In genomic region chr6:36631326-36632046, GRCh38 we compare ENCODE assay signal across 2 cellular contexts.
A peak's percentile ranks its signal among the peaks of the same experiment; 100 is the strongest.
TF ChIP-seq lines count a peak whose summit lies in the region.

No MANE protein-coding gene starts in this region.

TF ChIP-seq in IMR-90, 13 proteins besides CTCF, POLR2A, EP300 and RAD21:
- no peak for TF ChIP-seq MXI1 (IDR thresholded peaks at IDR 0.05; ENCODE audit: borderline replicate concordance, low read depth, low read length)
- TF ChIP-seq MAFK (IDR thresholded peaks at IDR 0.05; ENCODE audit: low read depth, low read length) = no peak
- TF ChIP-seq, protein P1, sequence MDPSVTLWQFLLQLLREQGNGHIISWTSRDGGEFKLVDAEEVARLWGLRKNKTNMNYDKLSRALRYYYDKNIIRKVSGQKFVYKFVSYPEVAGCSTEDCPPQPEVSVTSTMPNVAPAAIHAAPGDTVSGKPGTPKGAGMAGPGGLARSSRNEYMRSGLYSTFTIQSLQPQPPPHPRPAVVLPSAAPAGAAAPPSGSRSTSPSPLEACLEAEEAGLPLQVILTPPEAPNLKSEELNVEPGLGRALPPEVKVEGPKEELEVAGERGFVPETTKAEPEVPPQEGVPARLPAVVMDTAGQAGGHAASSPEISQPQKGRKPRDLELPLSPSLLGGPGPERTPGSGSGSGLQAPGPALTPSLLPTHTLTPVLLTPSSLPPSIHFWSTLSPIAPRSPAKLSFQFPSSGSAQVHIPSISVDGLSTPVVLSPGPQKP (IDR thresholded peaks at IDR 0.05; ENCODE audit: borderline replicate concordance, low read depth, low read length) = no peak
- no peak for TF ChIP-seq SMC3 (IDR thresholded peaks at IDR 0.05; ENCODE audit: low read depth, low read length)
- TF ChIP-seq CHD1 (IDR thresholded peaks at IDR 0.05; ENCODE audit: low read depth, low read length) = no peak
- no peak for TF ChIP-seq USF2 (IDR thresholded peaks at IDR 0.05; ENCODE audit: low read depth, low read length)
- no peak for TF ChIP-seq RCOR1 (IDR thresholded peaks at IDR 0.05; ENCODE audit: insufficient replicate concordance, low read length)
- no peak for TF ChIP-seq RFX5 (IDR thresholded peaks at IDR 0.05; ENCODE audit: low read depth, low read length)
- TF ChIP-seq BHLHE40 (IDR thresholded peaks at IDR 0.05; ENCODE audit: low read depth, low read length) = no peak
- TF ChIP-seq CEBPB (IDR thresholded peaks at IDR 0.05; ENCODE audit: low read depth, low read length) = no peak
- no peak for TF ChIP-seq MAZ (IDR thresholded peaks at IDR 0.05; ENCODE audit: borderline replicate concordance, low read depth, low read length)
- TF ChIP-seq NFE2L2 (IDR thresholded peaks at IDR 0.05; ENCODE audit: low read depth, low read length) = no peak

TF ChIP-seq in H1, 55 proteins besides CTCF, POLR2A, EP300 and RAD21:
- TF ChIP-seq TEAD4 (IDR thresholded peaks at IDR 0.05; ENCODE audit: low read depth, low read length) (peak; percentile 88), ZNF274 (IDR thresholded peaks at IDR 0.05; ENCODE audit: borderline replicate concordance, extremely low read depth, low read length) (no peak), HDAC2 (IDR thresholded peaks at IDR 0.05; ENCODE audit: borderline replicate concordance in 1 of 2, low read depth in 2 of 2, low read length in 2 of 2) (no peak), SIN3A (conservative IDR thresholded peaks at IDR 0.05 in 1 of 2, IDR thresholded peaks at IDR 0.05 in 1 of 2; ENCODE audit: low read depth in 1 of 2, low read length in 2 of 2) (peak in 1 of 2 experiments; percentile 47; a peak in 1 of 4 replicates)
